In genomic region chr2:42141687-42142475, GRCh38 we compare ENCODE assay signal across 1 cellular context.
TF ChIP-seq lines count a peak whose summit lies in the region.

No MANE protein-coding gene starts in this region.

TF ChIP-seq in K562, 482 proteins besides CTCF, POLR2A, EP300 and RAD21 (continued from another document and continues in another):
- TF ChIP-seq ATF6 (CRISPR knock-in tag; IDR thresholded peaks at IDR 0.05) (no peak), TGIF2 (CRISPR knock-in tag; IDR thresholded peaks at IDR 0.05) (no peak), ZBTB33 (CRISPR knock-in tag; IDR thresholded peaks at IDR 0.05) (no peak; the same call in 1 of the 2 replicates), JUNB (CRISPR knock-in tag; conservative IDR thresholded peaks at IDR 0.05) (no peak), ZNF717 (CRISPR knock-in tag; IDR thresholded peaks at IDR 0.05) (no peak), USF1 (CRISPR knock-in tag; IDR thresholded peaks at IDR 0.05) (no peak), CCAR2 (IDR thresholded peaks at IDR 0.05; ENCODE audit: low read depth, low read length) (no peak), AFF1 (IDR thresholded peaks at IDR 0.05; ENCODE audit: low read depth in 1 of 2, partially characterized antibody in 2 of 2) (no peak), TRIM24 (IDR thresholded peaks at IDR 0.05) (no peak), ZNF778 (CRISPR knock-in tag; IDR thresholded peaks at IDR 0.05) (no peak), CUX1 (CRISPR knock-in tag; IDR thresholded peaks at IDR 0.05) (no peak), CREBBP (IDR thresholded peaks at IDR 0.05; ENCODE audit: low read depth, low read length) (no peak), GABPB2 (CRISPR knock-in tag; conservative IDR thresholded peaks at IDR 0.05) (no peak), CHAMP1 (IDR thresholded peaks at IDR 0.05) (no peak), NR4A1 (CRISPR knock-in tag; IDR thresholded peaks at IDR 0.05) (no peak), NR4A1 (tag; IDR thresholded peaks at IDR 0.05) (no peak), CHD2 (IDR thresholded peaks at IDR 0.05; ENCODE audit: low read depth, low read length) (no peak), ZBTB12 (CRISPR knock-in tag; IDR thresholded peaks at IDR 0.05) (no peak), KDM2B (CRISPR knock-in tag; IDR thresholded peaks at IDR 0.05) (no peak), SRSF3 (IDR thresholded peaks at IDR 0.05; ENCODE audit: insufficient read depth, low read length) (no peak), NELFE (IDR thresholded peaks at IDR 0.05; ENCODE audit: insufficient read depth, insufficient read length) (no peak), ZNF165 (CRISPR knock-in tag; IDR thresholded peaks at IDR 0.05; ENCODE audit: borderline replicate concordance) (0 out of 2 replicates have a peak, but pooled peaks have one; percentile 29), MTA2 (IDR thresholded peaks at IDR 0.05; ENCODE audit: low read depth) (no peak), NEUROD1 (IDR thresholded peaks at IDR 0.05; ENCODE audit: borderline replicate concordance, low read depth, low read length, partially characterized antibody) (no peak), JUN (IDR thresholded peaks at IDR 0.05; ENCODE audit: borderline replicate concordance, low read depth, low read length) (no peak), JUN (CRISPR knock-in tag; IDR thresholded peaks at IDR 0.05; ENCODE audit: borderline replicate concordance) (no peak), TCF7L2 (IDR thresholded peaks at IDR 0.05; ENCODE audit: low read depth, low read length) (no peak), HDGF (IDR thresholded peaks at IDR 0.05) (no peak), MXD1 (CRISPR knock-in tag; IDR thresholded peaks at IDR 0.05; ENCODE audit: borderline replicate concordance, poor library complexity, severe bottlenecking) (no peak), GTF3C2 (IDR thresholded peaks at IDR 0.05; ENCODE audit: borderline replicate concordance, extremely low read depth, insufficient read length) (no peak), TCF7 (IDR thresholded peaks at IDR 0.05; ENCODE audit: borderline replicate concordance) (no peak; the same call in 1 of the 2 replicates), HCFC1 (IDR thresholded peaks at IDR 0.05; ENCODE audit: low read depth, low read length) (no peak), CBX8 (IDR thresholded peaks at IDR 0.05; ENCODE audit: borderline replicate concordance, extremely low read depth, low read depth, low read length, poor library complexity, severe bottlenecking) (no peak), SIX5 (IDR thresholded peaks at IDR 0.05; ENCODE audit: borderline replicate concordance in 1 of 2, insufficient read depth in 1 of 2, low read depth in 1 of 2, low read length in 2 of 2) (no peak)
